8 cellular contexts compared by ENCODE assay signal in the genomic region with DNA sequence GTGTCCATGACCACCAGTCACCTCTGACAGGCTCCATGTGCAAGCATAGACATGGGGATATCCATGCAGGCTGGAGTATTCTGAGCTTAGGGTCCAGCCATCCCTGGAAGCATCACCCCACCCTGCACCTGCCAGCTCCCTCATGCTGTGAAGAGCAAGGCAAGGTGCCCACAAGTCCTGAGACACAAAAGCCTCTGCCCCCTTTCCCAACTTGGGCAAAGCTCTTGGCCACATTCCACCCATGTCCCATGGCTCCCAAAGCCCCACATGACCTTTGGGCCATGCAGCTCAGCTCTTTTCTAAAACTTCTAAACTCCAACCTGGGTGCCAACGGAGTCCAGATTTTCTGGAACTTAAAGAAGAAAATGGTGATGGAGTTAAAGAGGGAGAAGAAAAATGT.
"Had no signal": no experiment of that assay in that cellular context is flagged by ENCODE, and none has a peak within 500 bp of the region (broad histone marks: within the 10 kb centered on the region; RNA-seq: fewer than 3 reads in every experiment).

No MANE protein-coding gene starts in this region.

- FAIRE-seq: G401.6, GM12878, GM12891, GM12892, GM18507, GM19239 had no signal

- DNase-seq: GDM1, GF-D8 had no signal

- ATAC-seq: GM12878 had no signal

- H3K4me3 ChIP-seq: GM12878 had no signal
